17 cellular contexts compared by ENCODE assay signal in the genomic region with DNA sequence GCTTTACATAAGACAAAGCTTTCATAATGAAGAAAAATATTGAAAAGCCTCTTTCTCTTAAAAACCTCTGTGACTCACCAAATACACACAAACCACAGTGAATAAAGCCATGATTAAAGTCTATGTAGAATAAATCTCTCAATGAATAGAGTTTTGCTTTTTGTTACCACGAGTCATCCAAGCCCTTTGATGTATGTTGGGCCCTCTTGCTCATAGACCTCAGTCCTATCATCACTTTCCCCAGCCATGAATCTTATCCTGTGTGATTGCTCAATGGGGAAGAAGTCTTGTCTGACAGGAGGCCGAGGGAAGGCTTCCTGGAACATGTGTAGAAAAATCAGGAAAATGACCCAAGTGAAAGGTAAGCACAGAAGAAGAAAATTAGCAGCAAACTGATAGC.
DNase-seq lines count a peak whose midpoint lies in the region; ATAC-seq and TF ChIP-seq lines count a peak whose summit lies in the region.
"Had no signal": no experiment of that assay in that cellular context is flagged by ENCODE, and none has a peak within 500 bp of the region (broad histone marks: within the 10 kb centered on the region; RNA-seq: fewer than 3 reads in every experiment).

No MANE protein-coding gene starts in this region.

- no peak overlapping the region for H3K4me2 ChIP-seq in HCT116 (ENCODE audit: low read length)
- H3K4me2 ChIP-seq: PC-9 had no signal

- no peaks in the 10 kb centered on the region for H3K36me3 ChIP-seq in HCT116 (ENCODE audit: control insufficient read depth in 1 of 2, insufficient read depth in 2 of 2, low read length in 2 of 2)
- peaks cover 10% of the 10 kb centered on the region for H3K36me3 ChIP-seq in adipocyte (ENCODE audit: control insufficient read depth, insufficient read depth, low read length, severe bottlenecking)
- H3K36me3 ChIP-seq in MG63, result no peaks in the 10 kb centered on the region
- H3K36me3 ChIP-seq: cardiac muscle cell, heart left ventricle had no signal

- RAD21 ChIA-PET in HCT116 (lab: Charles Lee; ENCODE audit: low non-redundant PET in 1 of 2, low total read pairs in 2 of 2, uncharacterized antibody in 2 of 2, unreplicated experiment in 2 of 2), result no interaction called here

- no peaks in the 10 kb centered on the region for H3K9me2 ChIP-seq in HCT116 (ENCODE audit: insufficient read depth)

- CTCF ChIA-PET in HCT116 (lab: Charles Lee), result no interaction called here

- peak; percentile 72 for DNase-seq in Daoy (ENCODE audit: low read depth)
- DNase-seq in HCT116 (ENCODE audit: low read depth, low spot score), result peak; percentile 3
- no peak for DNase-seq in adipocyte (ENCODE audit: low read depth)
- DNase-seq in kidney tubule cell (ENCODE audit: low spot score), result peak; percentile 76
- DNase-seq in MG63, result no peak
- DNase-seq: activated CD4-positive, alpha-beta T cell treated with anti-CD3 and anti-CD28 coated beads, Interleukin-2, amount 10 ng/mL, durations not matched to agents 7 days and 5 days; CD8-positive, alpha-beta T cell; effector memory CD8-positive, alpha-beta T cell; heart left ventricle; NCI-H1417 treated with DMSO at 0.1 percent for 48 hours; NCI-H446; PC-9; stimulated activated CD4-positive, alpha-beta T cell treated with anti-CD3 and anti-CD28 coated beads, Interleukin-1b, Interleukin-23, amount 100 ng/mL, for 48 hours; stimulated activated CD8-positive, alpha-beta memory T cell treated with anti-CD3 and anti-CD28 coated beads, Interleukin-4, amount 100 ng/mL, for 48 hours had no signal

- intact Hi-C loops in HCT116 (cut with micrococcal nuclease), result loop anchor here (10.0 kb wide), 1 partner anchor 188 kb away; no protein-coding TSS in a partner anchor

- no peaks in the 10 kb centered on the region for H3K4me1 ChIP-seq in HCT116 (ENCODE audit: control insufficient read depth in 1 of 2, insufficient read depth in 2 of 2, low read length in 2 of 2)
- peaks cover 30% of the 10 kb centered on the region for H3K4me1 ChIP-seq in adipocyte (ENCODE audit: control insufficient read depth, insufficient read depth, low read length)

- H4K20me1 ChIP-seq in HCT116 (ENCODE audit: insufficient read depth), result no peaks in the 10 kb centered on the region

- H3K9me3 ChIP-seq in HCT116 (ENCODE audit: control insufficient read depth in 1 of 2, insufficient read depth in 1 of 2, low read depth in 1 of 2, low read length in 2 of 2) (peaks cover 0 to 4% of the 10 kb centered on the region in 2 experiments; a peak in 1 of 4 replicates), adipocyte (ENCODE audit: control insufficient read depth, low read length) (peaks cover 20% of the 10 kb centered on the region), MG63 (peaks cover 29% of the 10 kb centered on the region)

- H3K4me3 ChIP-seq in HCT116 (replicated peaks in 1 of 2; ENCODE audit: low read depth in 1 of 2, low read length in 2 of 2) (no peak overlapping the region), adipocyte (ENCODE audit: low read length) (peak overlapping the region; percentile 4), MG63 (no peak overlapping the region)
- H3K4me3 ChIP-seq: cardiac muscle cell, heart left ventricle, PC-9 had no signal

- TF ChIP-seq RAD21 in HCT116 (IDR thresholded peaks at IDR 0.05; ENCODE audit: low read depth), result no peak

- H3K27ac ChIP-seq in HCT116 (ENCODE audit: low read depth, low read length), result no peak overlapping the region
- H3K27ac ChIP-seq: cardiac muscle cell, PC-9 had no signal

- H2AFZ ChIP-seq in HCT116 (ENCODE audit: low read depth, low read length, poor library complexity, severe bottlenecking), result no peak overlapping the region
- H2AFZ ChIP-seq: PC-9 had no signal

- H3K27me3 ChIP-seq in HCT116 (ENCODE audit: insufficient read depth, low read length), result no peaks in the 10 kb centered on the region
- H3K27me3 ChIP-seq in adipocyte (replicated peaks; ENCODE audit: control insufficient read depth, insufficient read depth, low read length), result no peaks in the 10 kb centered on the region
- H3K27me3 ChIP-seq in MG63, result no peaks in the 10 kb centered on the region
- H3K27me3 ChIP-seq: cardiac muscle cell, heart left ventricle had no signal

- ATAC-seq in HCT116, result no peak
- no peak for ATAC-seq in HG03045 (IDR thresholded peaks at IDR 0.05; ENCODE audit: unreplicated experiment)
- ATAC-seq in HG03196 (IDR thresholded peaks at IDR 0.05; ENCODE audit: unreplicated experiment), result no peak
- ATAC-seq: CD8-positive, alpha-beta T cell; effector memory CD8-positive, alpha-beta T cell had no signal

- POLR2A ChIA-PET in HCT116 (lab: Charles Lee), result no interaction called here

- no peak overlapping the region for H3K9ac ChIP-seq in HCT116 (ENCODE audit: low read length)
- H3K9ac ChIP-seq in adipocyte (ENCODE audit: low read length), result no peak overlapping the region

- no peak for TF ChIP-seq CTCF in HCT116 (IDR thresholded peaks at IDR 0.05 in 2 of 3, conservative IDR thresholded peaks at IDR 0.05 in 1 of 3; ENCODE audit: borderline replicate concordance in 1 of 3, insufficient read depth in 1 of 3, low read depth in 2 of 3, low read length in 2 of 3)

- H3K79me2 ChIP-seq in HCT116 (ENCODE audit: insufficient read depth, low read length), result no peaks in the 10 kb centered on the region

- TF ChIP-seq POLR2A in HCT116 (IDR thresholded peaks at IDR 0.05; ENCODE audit: borderline replicate concordance, extremely low read depth, insufficient read depth, insufficient read length), result no peak

- BruUV-seq in HCT116 (replicated peaks; lab: Mats Ljungman, UMichigan), result no TSS peak

TF ChIP-seq in HCT116, 20 proteins besides CTCF, POLR2A, EP300 and RAD21:
- TF ChIP-seq, protein P1, sequence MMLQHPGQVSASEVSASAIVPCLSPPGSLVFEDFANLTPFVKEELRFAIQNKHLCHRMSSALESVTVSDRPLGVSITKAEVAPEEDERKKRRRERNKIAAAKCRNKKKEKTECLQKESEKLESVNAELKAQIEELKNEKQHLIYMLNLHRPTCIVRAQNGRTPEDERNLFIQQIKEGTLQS (IDR thresholded peaks at IDR 0.05), result no peak
- TF ChIP-seq POLR2AphosphoS5 (IDR thresholded peaks at IDR 0.05; ENCODE audit: low read depth, low read length) (no peak), TCF7L2 (IDR thresholded peaks at IDR 0.05; ENCODE audit: borderline replicate concordance, extremely low read depth, insufficient read depth, insufficient read length) (no peak), EGR1 (IDR thresholded peaks at IDR 0.05; ENCODE audit: low read depth) (no peak), ELF1 (IDR thresholded peaks at IDR 0.05; ENCODE audit: borderline replicate concordance, low read depth) (no peak), SIN3A (IDR thresholded peaks at IDR 0.05; ENCODE audit: low read depth) (no peak)
- TF ChIP-seq, protein P2, sequence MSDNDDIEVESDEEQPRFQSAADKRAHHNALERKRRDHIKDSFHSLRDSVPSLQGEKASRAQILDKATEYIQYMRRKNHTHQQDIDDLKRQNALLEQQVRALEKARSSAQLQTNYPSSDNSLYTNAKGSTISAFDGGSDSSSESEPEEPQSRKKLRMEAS (IDR thresholded peaks at IDR 0.05), result no peak

Comparison
In these comparisons a context has a peak if more than half of its experiments do, and no peak if none do; other contexts are left out.
1. DNase-seq: peak in Daoy (single experiment), HCT116 (single experiment) and kidney tubule cell (single experiment); none in adipocyte (single experiment) and MG63 (single experiment).